9 cellular contexts compared by ENCODE assay signal in the genomic region with DNA sequence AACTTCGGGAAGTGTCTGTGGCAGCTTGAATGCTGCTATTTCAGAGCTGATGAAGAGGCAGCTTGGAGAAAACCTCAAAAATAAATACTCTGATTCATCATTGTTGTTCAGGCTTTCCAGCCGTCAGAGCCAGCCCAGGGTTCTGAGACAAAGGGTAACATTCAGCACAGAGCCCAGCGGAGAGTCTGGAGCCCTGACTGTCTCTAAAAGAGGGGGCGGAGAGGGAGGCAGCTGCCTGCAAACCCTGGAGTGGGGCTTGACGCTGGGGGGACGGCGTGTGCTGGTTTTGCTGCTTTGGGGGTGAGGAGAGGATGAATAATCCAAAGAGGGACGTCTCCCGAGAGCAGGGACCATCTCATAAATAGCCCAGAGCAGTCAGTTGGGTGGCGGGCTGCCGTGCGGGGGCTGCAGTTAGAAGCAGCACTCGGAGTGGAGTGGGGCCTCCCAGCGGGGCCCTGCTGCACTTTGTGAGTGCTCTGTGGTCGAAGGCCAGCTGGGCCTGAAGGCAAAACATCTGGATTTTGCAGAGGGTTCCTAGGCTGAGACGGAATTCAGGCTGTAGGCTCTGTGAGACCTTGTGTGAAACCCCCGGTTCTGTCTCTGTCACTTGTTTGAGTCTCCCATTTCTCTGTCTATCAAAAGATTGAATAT.
DNase-seq lines count a peak whose midpoint lies in the region; ATAC-seq and TF ChIP-seq lines count a peak whose summit lies in the region.
"Had no signal": no experiment of that assay in that cellular context is flagged by ENCODE, and none has a peak within 500 bp of the region (broad histone marks: within the 10 kb centered on the region; RNA-seq: fewer than 3 reads in every experiment).

No MANE protein-coding gene starts in this region.

- no TSS peak for BruUV-seq in IMR-90 (replicated peaks; lab: Mats Ljungman, UMichigan)

- ATAC-seq in IMR-90 (ENCODE audit: low read depth) (peak; percentile 85), HG03108 (IDR thresholded peaks at IDR 0.05; ENCODE audit: unreplicated experiment) (no peak)

- H3K4me1 ChIP-seq in IMR-90 (ENCODE audit: control insufficient read depth, insufficient read depth, low read length) (peaks cover 35% of the 10 kb centered on the region), subcutaneous abdominal adipose tissue (ENCODE audit: control insufficient read depth in 5 of 5, insufficient read depth in 5 of 5, low read length in 5 of 5) (peaks cover 0 to 8% (median 5%) of the 10 kb centered on the region in 5 donors), tibial artery (no peaks in the 10 kb centered on the region)

- H3K4me2 ChIP-seq in IMR-90 (ENCODE audit: low read depth, low read length), result peak overlapping the region; percentile 68

- H3K27me3 ChIP-seq in IMR-90 (ENCODE audit: control insufficient read depth, insufficient read depth, low read length) (no peaks in the 10 kb centered on the region), subcutaneous abdominal adipose tissue (ENCODE audit: control insufficient read depth in 5 of 5, insufficient read depth in 4 of 5, low read length in 5 of 5) (peaks cover 0 to 7% (median 2%) of the 10 kb centered on the region in 5 donors), tibial artery (no peaks in the 10 kb centered on the region)
- H3K27me3 ChIP-seq: adrenal gland had no signal

- H4K20me1 ChIP-seq in IMR-90 (ENCODE audit: insufficient read depth, low read length), result peaks cover 7% of the 10 kb centered on the region; the same call in 1 of the 2 replicates

- H3K9me3 ChIP-seq in IMR-90 (ENCODE audit: control insufficient read depth, insufficient read depth, low read length), result no peaks in the 10 kb centered on the region
- no peaks in the 10 kb centered on the region for H3K9me3 ChIP-seq in subcutaneous abdominal adipose tissue (ENCODE audit: control insufficient read depth in 5 of 5, low read length in 5 of 5)
- H3K9me3 ChIP-seq in tibial artery, result no peaks in the 10 kb centered on the region
- H3K9me3 ChIP-seq: adrenal gland had no signal

- dilution Hi-C loops in IMR-90 (cut with HindIII; ENCODE audit: low sequenced_read_pairs, unreplicated experiment), result no loop called here

- 7% methylated on average over 8 of the region's 17 CpGs; no CpG with 5 or more reads in 1 of the 2 experiments for WGBS in IMR-90 (ENCODE audit: extremely low coverage in 2 of 2, insufficient read length in 1 of 2), 2 experiments

- intact Hi-C loops in IMR-90 (cut with micrococcal nuclease) (loop anchor here (2.0 to 5.0 kb wide), 2 partner anchors 73 to 237 kb away; a partner anchor contains a TSS), tibial artery (cut with DNase I; ENCODE audit: low total_unique reads) (no loop called here)

- peak overlapping the region; percentile 92 for H2AK9ac ChIP-seq in IMR-90 (replicated peaks; ENCODE audit: low read depth, low read length, poor library complexity)

- CTCF ChIA-PET in IMR-90 (lab: Yijun Ruan, JAX), result interaction anchor here (0.5 to 0.7 kb wide), 2 partner anchors 13 to 177 kb away, joined by 3 read pairs; no protein-coding TSS in a partner anchor

- peak; percentile 91 for DNase-seq in IMR-90
- peak; percentile 81 for DNase-seq in brain pericyte (ENCODE audit: low read depth, low spot score)
- DNase-seq in inferior parietal cortex (ENCODE audit: extremely low spot score), result peak; percentile 91
- no peak for DNase-seq in NCI-H82 treated with DMSO at 0.1 percent for 48 hours (lab: John Stamatoyannopoulos, UW; ENCODE audit: unreplicated experiment)
- DNase-seq in NCI-H1048 (lab: John Stamatoyannopoulos, UW), result no peak
- DNase-seq in tibial artery, result no peak

- no peaks in the 10 kb centered on the region for H3K36me3 ChIP-seq in IMR-90 (ENCODE audit: control insufficient read depth, insufficient read depth, low read length)
- H3K36me3 ChIP-seq in subcutaneous abdominal adipose tissue (ENCODE audit: control insufficient read depth in 5 of 5, insufficient read depth in 5 of 5, low read length in 5 of 5), result no peaks in the 10 kb centered on the region
- no peaks in the 10 kb centered on the region for H3K36me3 ChIP-seq in tibial artery
- H3K36me3 ChIP-seq: adrenal gland had no signal

- H3K14ac ChIP-seq in IMR-90 (replicated peaks; ENCODE audit: low read depth, low read length), result peak overlapping the region; percentile 92

- peak overlapping the region; percentile 87 for H3K4ac ChIP-seq in IMR-90 (ENCODE audit: low read depth, low read length)

- TF ChIP-seq CTCF in IMR-90 (conservative IDR thresholded peaks at IDR 0.05; ENCODE audit: low read depth, low read length) (no peak), tibial artery (IDR thresholded peaks at IDR 0.05) (no peak)

- peak overlapping the region; percentile 55 for H2BK15ac ChIP-seq in IMR-90 (ENCODE audit: low read depth, low read length)

- peak overlapping the region; percentile 94 for H3K23ac ChIP-seq in IMR-90 (ENCODE audit: low read depth, low read length)

- peaks cover 14% of the 10 kb centered on the region for H3K9me1 ChIP-seq in IMR-90 (ENCODE audit: insufficient read depth, low read length)

- H2AK5ac ChIP-seq in IMR-90 (ENCODE audit: low read depth, low read length), result peak overlapping the region; percentile 86

- H4K5ac ChIP-seq in IMR-90 (ENCODE audit: low read depth, low read length), result peak overlapping the region; percentile 58

- H3K56ac ChIP-seq in IMR-90 (ENCODE audit: extremely low read depth, insufficient read depth, low read length), result peak overlapping the region; percentile 77

- in situ Hi-C loops in IMR-90 (cut with MboI; ENCODE audit: low sequenced_read_pairs), result no loop called here

- TF ChIP-seq RAD21 in IMR-90 (IDR thresholded peaks at IDR 0.05; ENCODE audit: low read length), result no peak; the same call in 1 of the 2 replicates

- peak overlapping the region; percentile 49 for H3K18ac ChIP-seq in IMR-90 (ENCODE audit: low read depth, low read length)

- POLR2A ChIA-PET in IMR-90 (lab: Charles Lee; ENCODE audit: unreplicated experiment), result no interaction called here

- peak overlapping the region; percentile 93 for H2BK5ac ChIP-seq in IMR-90 (ENCODE audit: low read depth, low read length, poor library complexity, severe bottlenecking)

- peak overlapping the region; percentile 93 for H4K91ac ChIP-seq in IMR-90 (ENCODE audit: insufficient read depth, low read depth, low read length)

- H3K79me1 ChIP-seq in IMR-90 (ENCODE audit: low read depth in 1 of 2, low read length in 2 of 2), result peaks cover 38 to 76% of the 10 kb centered on the region in 2 experiments

- H2BK20ac ChIP-seq in IMR-90 (ENCODE audit: low read depth, low read length), result peak overlapping the region; percentile 87

- H3K27ac ChIP-seq in IMR-90 (ENCODE audit: insufficient read depth, low read length) (peak overlapping the region; percentile 95), subcutaneous abdominal adipose tissue (ENCODE audit: low read depth, low read length) (peak overlapping the region; percentile 0), tibial artery (no peak overlapping the region)

- peak overlapping the region; percentile 55 to 87 for H4K8ac ChIP-seq in IMR-90 (ENCODE audit: low read depth in 2 of 2, low read length in 2 of 2)

- peak overlapping the region; percentile 89 for H2BK120ac ChIP-seq in IMR-90 (ENCODE audit: low read depth, low read length)

- H3K9ac ChIP-seq in IMR-90 (ENCODE audit: low read depth, low read length) (peak overlapping the region; percentile 71), subcutaneous abdominal adipose tissue (ENCODE audit: low read length in 5 of 5) (no peak overlapping the region)

- H2AFZ ChIP-seq in IMR-90 (replicated peaks; ENCODE audit: low read length, poor library complexity), result peak overlapping the region; percentile 77

- TF ChIP-seq POLR2A in IMR-90 (IDR thresholded peaks at IDR 0.05; ENCODE audit: low read depth, low read length), result 0 out of 2 replicates have a peak, but pooled peaks have one; percentile 17

- H3K4me3 ChIP-seq in IMR-90 (ENCODE audit: insufficient read depth, low read depth, low read length), result no peak overlapping the region; the same call in 1 of the 2 replicates
- H3K4me3 ChIP-seq in subcutaneous abdominal adipose tissue (ENCODE audit: low read depth in 1 of 5, low read length in 5 of 5), result no peak overlapping the region
- H3K4me3 ChIP-seq in tibial artery, result no peak overlapping the region
- H3K4me3 ChIP-seq: adrenal gland had no signal

TF ChIP-seq in IMR-90, 13 proteins besides CTCF, POLR2A, EP300 and RAD21 (continues in another document):
- TF ChIP-seq, protein P1, sequence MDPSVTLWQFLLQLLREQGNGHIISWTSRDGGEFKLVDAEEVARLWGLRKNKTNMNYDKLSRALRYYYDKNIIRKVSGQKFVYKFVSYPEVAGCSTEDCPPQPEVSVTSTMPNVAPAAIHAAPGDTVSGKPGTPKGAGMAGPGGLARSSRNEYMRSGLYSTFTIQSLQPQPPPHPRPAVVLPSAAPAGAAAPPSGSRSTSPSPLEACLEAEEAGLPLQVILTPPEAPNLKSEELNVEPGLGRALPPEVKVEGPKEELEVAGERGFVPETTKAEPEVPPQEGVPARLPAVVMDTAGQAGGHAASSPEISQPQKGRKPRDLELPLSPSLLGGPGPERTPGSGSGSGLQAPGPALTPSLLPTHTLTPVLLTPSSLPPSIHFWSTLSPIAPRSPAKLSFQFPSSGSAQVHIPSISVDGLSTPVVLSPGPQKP (IDR thresholded peaks at IDR 0.05; ENCODE audit: borderline replicate concordance, low read depth, low read length), result no peak
- 0 out of 2 replicates have a peak, but pooled peaks have one; percentile 16 for TF ChIP-seq MXI1 (IDR thresholded peaks at IDR 0.05; ENCODE audit: borderline replicate concordance, low read depth, low read length)
- TF ChIP-seq MAFK (IDR thresholded peaks at IDR 0.05; ENCODE audit: low read depth, low read length), result peak; percentile 4; the same call in 1 of the 2 replicates
- TF ChIP-seq SMC3 (IDR thresholded peaks at IDR 0.05; ENCODE audit: low read depth, low read length), result no peak
- TF ChIP-seq RCOR1 (IDR thresholded peaks at IDR 0.05; ENCODE audit: insufficient replicate concordance, low read length), result peak; percentile 17
- no peak for TF ChIP-seq RFX5 (IDR thresholded peaks at IDR 0.05; ENCODE audit: low read depth, low read length)
- no peak for TF ChIP-seq CHD1 (IDR thresholded peaks at IDR 0.05; ENCODE audit: low read depth, low read length)
- TF ChIP-seq, protein P2, sequence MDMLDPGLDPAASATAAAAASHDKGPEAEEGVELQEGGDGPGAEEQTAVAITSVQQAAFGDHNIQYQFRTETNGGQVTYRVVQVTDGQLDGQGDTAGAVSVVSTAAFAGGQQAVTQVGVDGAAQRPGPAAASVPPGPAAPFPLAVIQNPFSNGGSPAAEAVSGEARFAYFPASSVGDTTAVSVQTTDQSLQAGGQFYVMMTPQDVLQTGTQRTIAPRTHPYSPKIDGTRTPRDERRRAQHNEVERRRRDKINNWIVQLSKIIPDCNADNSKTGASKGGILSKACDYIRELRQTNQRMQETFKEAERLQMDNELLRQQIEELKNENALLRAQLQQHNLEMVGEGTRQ (IDR thresholded peaks at IDR 0.05; ENCODE audit: low read depth, low read length), result no peak
- peak; percentile 62 for TF ChIP-seq MAZ (IDR thresholded peaks at IDR 0.05; ENCODE audit: borderline replicate concordance, low read depth, low read length)
- TF ChIP-seq BHLHE40 (IDR thresholded peaks at IDR 0.05; ENCODE audit: low read depth, low read length), result 0 out of 2 replicates have a peak, but pooled peaks have one; percentile 18
- no peak for TF ChIP-seq NFE2L2 (IDR thresholded peaks at IDR 0.05; ENCODE audit: low read depth, low read length)

Comparison
In these comparisons a context has a peak if more than half of its experiments do, and no peak if none do; other contexts are left out.
1. DNase-seq: peak in IMR-90 (single experiment), brain pericyte (single experiment) and inferior parietal cortex (single experiment); none in NCI-H82 treated with DMSO at 0.1 percent for 48 hours (single experiment), NCI-H1048 (single experiment) and tibial artery (0 of 2).
2. H3K27ac ChIP-seq: peak in IMR-90 (single experiment) and subcutaneous abdominal adipose tissue (single experiment); none in tibial artery (0 of 2).